In the genomic region with DNA sequence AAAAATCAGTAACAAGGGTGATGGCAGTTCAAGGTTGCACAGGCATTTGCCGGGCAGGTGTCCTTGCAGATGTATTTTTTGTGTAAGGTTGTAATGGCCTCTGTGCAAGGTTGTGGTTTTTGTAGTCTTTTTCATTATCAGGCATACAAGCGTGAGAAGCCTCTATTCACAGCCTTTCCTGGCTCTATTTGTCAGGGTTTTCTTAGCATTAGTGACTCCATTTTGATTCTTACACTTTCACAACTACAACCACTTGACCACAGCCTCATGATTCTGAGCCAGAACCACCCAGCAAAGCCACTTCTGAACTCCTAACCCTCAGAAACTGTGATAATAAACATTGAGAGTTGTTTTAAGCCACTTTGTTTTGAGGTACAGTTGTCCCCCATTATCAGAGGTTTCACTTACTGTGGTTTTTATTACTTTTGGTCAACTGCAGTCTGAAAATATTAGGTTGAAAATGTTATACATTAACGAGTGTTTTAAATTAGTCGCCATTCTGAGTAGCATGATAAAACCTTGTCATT, we compare ENCODE assay signal across 37 cellular contexts. TPM values are rescaled to one million over a fixed set of nuclear protein-coding genes. Genes with fewer than 3 reads are reported as not detected.
"Had no signal": no experiment of that assay in that cellular context is flagged by ENCODE, and none has a peak within 500 bp of the region (broad histone marks: within the 10 kb centered on the region; RNA-seq: fewer than 3 reads in every experiment).

No MANE protein-coding gene starts in this region.

- ATAC-seq: activated naive CD4-positive, alpha-beta T cell treated with anti-CD3 and anti-CD28 coated beads, Interleukin-2, amount 50 U/mL, for 72 hours; activated naive CD8-positive, alpha-beta T cell treated with anti-CD3 and anti-CD28 coated beads, Interleukin-2, amount 50 U/mL, for 24 hours; activated T-cell treated with anti-CD3 and anti-CD28 coated beads, Interleukin-2, amount 50 U/mL, for 4 hours; activated T-cell treated with anti-CD3 and anti-CD28 coated beads, Interleukin-2, amount 50 U/mL, for 72 hours; activated T-helper 17 cell treated with anti-CD3 and anti-CD28 coated beads, Interleukin-2, amount 50 U/mL, for 72 hours; body of pancreas had no signal

- H3K27me3 ChIP-seq: adrenal gland, ascending aorta, body of pancreas, brain microvascular endothelial cell, cardiac muscle cell had no signal

- H3K36me3 ChIP-seq: adrenal gland, ascending aorta, brain microvascular endothelial cell, breast epithelium, cardiac muscle cell had no signal

- FAIRE-seq: astrocyte, bronchial epithelial cell had no signal

- H3K4me1 ChIP-seq: adrenal gland, ascending aorta, body of pancreas, breast epithelium had no signal

- H3K4me3 ChIP-seq: adrenal gland, ascending aorta, body of pancreas, breast epithelium, cardiac muscle cell had no signal

- H3K9me3 ChIP-seq: ascending aorta, body of pancreas had no signal

- DNase-seq: activated effector memory CD4-positive, alpha-beta T cell treated with anti-CD3 and anti-CD28 coated beads, Interleukin-2, amount 50 U/mL, for 16 hours; activated effector memory CD4-positive, alpha-beta T cell treated with Interleukin-2 at 50 U/mL for 16 hours; activated gamma-delta T cell; activated gamma-delta T cell treated with Interleukin-2 at 50 U/mL for 16 hours; activated naive CD4-positive, alpha-beta T cell; activated naive CD4-positive, alpha-beta T cell treated with anti-CD3 and anti-CD28 coated beads for 36 hours; activated naive CD4-positive, alpha-beta T cell treated with anti-CD3 and anti-CD28 coated beads, Interleukin-2, amount 10 ng/mL, durations not matched to agents 7 days and 5 days; activated naive CD4-positive, alpha-beta T cell treated with anti-CD3 and anti-CD28 coated beads, Interleukin-2, amount 50 U/mL, for 16 hours; activated naive CD4-positive, alpha-beta T cell treated with Interleukin-2 at 50 U/mL for 16 hours; activated naive CD8-positive, alpha-beta T cell treated with anti-CD3 and anti-CD28 coated beads for 36 hours; activated naive CD8-positive, alpha-beta T cell treated with anti-CD3 and anti-CD28 coated beads, Interleukin-2, amount 10 ng/mL, durations not matched to agents 7 days and 5 days; activated naive CD8-positive, alpha-beta T cell treated with anti-CD3 and anti-CD28 coated beads, Interleukin-2, amount 50 U/mL, for 24 hours; activated T-cell treated with anti-CD3 and anti-CD28 coated beads, Interleukin-2, amount 50 U/mL, for 24 hours; activated T-cell treated with anti-CD3 and anti-CD28 coated beads, Interleukin-2, amount 50 U/mL, for 4 hours; activated T-cell treated with anti-CD3 and anti-CD28 coated beads, Interleukin-2, amount 50 U/mL, for 48 hours; activated T-cell treated with anti-CD3 and anti-CD28 coated beads, Interleukin-2, amount 50 U/mL, for 72 hours; adrenal gland; amniotic stem cell; amygdala; anterior cingulate cortex; aorta; body of pancreas; brain microvascular endothelial cell; caudate nucleus; central memory CD4-positive, alpha-beta T cell; cerebellar nuclear complex had no signal

- H3K27ac ChIP-seq: adrenal gland, ascending aorta, body of pancreas, brain microvascular endothelial cell, breast epithelium, cardiac muscle cell had no signal

RNA-seq across cellular contexts. Expression of gene CHGA, which starts 27.5 kb away (rescaled TPM):
- total RNA-seq: activated naive CD4-positive, alpha-beta T cell treated with anti-CD3 and anti-CD28 coated beads for 36 hours; activated naive CD4-positive, alpha-beta T cell treated with anti-CD3 and anti-CD28 coated beads, Interleukin-2, amount 50 U/mL, for 72 hours; activated naive CD8-positive, alpha-beta T cell treated with anti-CD3 and anti-CD28 coated beads for 36 hours; activated naive CD8-positive, alpha-beta T cell treated with anti-CD3 and anti-CD28 coated beads, Interleukin-2, amount 10 ng/mL, durations not matched to agents 7 days and 5 days; activated T-cell treated with anti-CD3 and anti-CD28 coated beads, Interleukin-2, amount 50 U/mL, for 72 hours; activated T-helper 1 cell treated with anti-CD3 and anti-CD28 coated beads, Interleukin-12 subunit alpha, Interleukin-12 subunit beta, Interleukin-2, Interleukin-4 antibody, amounts not matched to agents 30 ng/mL and 10 ng/mL and 1 ng/mL, durations not matched to agents 14 hours and 24 hours and 36 hours; activated T-helper 17 cell treated with anti-CD3 and anti-CD28 coated beads, Interleukin-2, amount 50 U/mL, for 72 hours; activated T-helper 2 cell treated with anti-CD3 and anti-CD28 coated beads, Interferon-gamma antibody, Interleukin-2, Interleukin-4, amounts not matched to agents 10 μg/mL and 5 μg/mL and 100 μg/mL, durations not matched to agents 14 hours and 24 hours and 36 hours; aorta; astrocyte; bronchial epithelial cell; cardiac muscle cell; cardiac septum; chondrocyte had no signal
